9 cellular contexts compared by ENCODE assay signal in the genomic region with DNA sequence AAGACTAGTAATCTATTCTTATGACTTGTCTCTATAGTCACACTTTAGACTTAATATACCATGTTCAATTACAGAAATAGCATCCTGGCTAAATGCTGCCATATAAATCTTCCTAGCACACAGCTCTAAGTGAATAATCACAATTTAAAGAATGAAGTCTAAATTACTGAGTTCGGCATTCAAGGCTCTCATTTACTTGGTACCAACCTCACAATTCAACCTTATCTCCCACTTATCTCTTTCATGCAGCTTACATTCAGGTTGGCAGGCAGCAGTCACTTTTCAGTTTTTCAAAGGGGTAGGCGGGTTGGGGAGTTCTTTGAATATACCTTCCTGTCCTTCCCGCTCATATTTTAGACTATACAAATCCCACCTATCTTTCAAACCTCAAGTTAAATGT. TPM values are rescaled to one million over a fixed set of nuclear protein-coding genes. Genes with fewer than 3 reads are reported as not detected.
DNase-seq lines count a peak whose midpoint lies in the region; ATAC-seq, FAIRE-seq and TF ChIP-seq lines count a peak whose summit lies in the region.
"Had no signal": no experiment of that assay in that cellular context is flagged by ENCODE, and none has a peak within 500 bp of the region (broad histone marks: within the 10 kb centered on the region; RNA-seq: fewer than 3 reads in every experiment).

No MANE protein-coding gene starts in this region.

- intact Hi-C loops in Calu3 (cut with micrococcal nuclease; ENCODE audit: unreplicated experiment) (no loop called here), OCI-LY7 (cut with micrococcal nuclease; ENCODE audit: unreplicated experiment) (loop anchor here (2.0 to 10.0 kb wide), 4 partner anchors 709 to 1829 kb away; partner anchors contain the start of genes EPC2, KIF5C, MBD5 and ORC4)

- H2AFZ ChIP-seq in OCI-LY7 (ENCODE audit: low read length) (no peak overlapping the region), H1 (ENCODE audit: low read length) (no peak overlapping the region), osteoblast (ENCODE audit: low read length) (no peak overlapping the region)

- no peaks in the 10 kb centered on the region for H3K9me3 Mint-ChIP-seq in Calu3 (ENCODE audit: low read depth, unreplicated experiment)

- H3K36me3 Mint-ChIP-seq in Calu3 (ENCODE audit: insufficient read depth, unreplicated experiment) = peaks cover 34% of the 10 kb centered on the region

- H3K27ac ChIP-seq in OCI-LY7 (ENCODE audit: low read depth, low read length, poor library complexity, severe bottlenecking) (peak overlapping the region; percentile 88), H1 (ENCODE audit: low read depth, low read length) (no peak overlapping the region), osteoblast (ENCODE audit: low read depth, low read length) (peak overlapping the region; percentile 100)

- BruUV-seq in Calu3 (replicated peaks; lab: Mats Ljungman, UMichigan) (no TSS peak), OCI-LY7 (replicated peaks; lab: Mats Ljungman, UMichigan) (no TSS peak)

- H2BK12ac ChIP-seq in H1 (ENCODE audit: low read depth, low read length) = no peak overlapping the region

- CTCF ChIA-PET in Calu3 (lab: Charles Lee) = no interaction called here
- CTCF ChIA-PET in OCI-LY7 (lab: Charles Lee; ENCODE audit: unreplicated experiment) = no interaction called here
- CTCF ChIA-PET in H1 (lab: Charles Lee; ENCODE audit: partially characterized antibody) = interaction anchor here (0.5 to 1.2 kb wide), 3 partner anchors 14 to 564 kb away, joined by 3 to 4 read pairs (median 3); no protein-coding TSS in a partner anchor

- TF ChIP-seq POLR2A in H1 (IDR thresholded peaks at IDR 0.05; ENCODE audit: control extremely low read depth in 1 of 2, low read depth in 2 of 2, low read length in 2 of 2) = no peak

- H3K4me1 ChIP-seq in OCI-LY7 (ENCODE audit: insufficient read depth, low read length, poor library complexity, severe bottlenecking) = peaks cover 20% of the 10 kb centered on the region
- H3K4me1 ChIP-seq in H1 (replicated peaks in 1 of 4; ENCODE audit: control insufficient read depth in 3 of 4, insufficient read depth in 4 of 4, low read length in 3 of 4) = peaks cover 0 to 4% (median 0%) of the 10 kb centered on the region in 4 experiments; a peak in 2 of 7 replicates
- peaks cover 27% of the 10 kb centered on the region for H3K4me1 ChIP-seq in osteoblast (ENCODE audit: insufficient read depth, low read length)

- no peak overlapping the region for H3K56ac ChIP-seq in H1 (replicated peaks; ENCODE audit: insufficient read length, low read depth, low read length)

- H3K4me3 Mint-ChIP-seq in Calu3 (ENCODE audit: low read depth, unreplicated experiment) = peak overlapping the region; percentile 91

- H4K8ac ChIP-seq in H1 (ENCODE audit: extremely low read depth, insufficient read depth, low read length) = no peak overlapping the region

- peaks cover 2% of the 10 kb centered on the region; the same call in 1 of the 2 replicates for H3K23me2 ChIP-seq in H1 (ENCODE audit: low read depth, low read length)

- 74% methylated on average over 3 of the region's 3 CpGs; no CpG with 5 or more reads in 1 of the 2 experiments for WGBS in H1 (ENCODE audit: extremely low coverage in 1 of 2, insufficient coverage in 1 of 2, insufficient read length in 1 of 2, insufficient replicate concordance in 2 of 2, low coverage in 1 of 2, low lambda C conversion rate in 2 of 2, missing lambda C conversion rate in 1 of 2), 2 experiments

- H4K20me1 ChIP-seq in OCI-LY7 (ENCODE audit: insufficient read depth, low read length) = peaks cover 7% of the 10 kb centered on the region; the same call in 1 of the 2 replicates
- H4K20me1 ChIP-seq in H1 (replicated peaks in 1 of 2; ENCODE audit: control insufficient read depth in 1 of 2, insufficient read depth in 2 of 2, low read length in 2 of 2) = no peaks in the 10 kb centered on the region
- H4K20me1 ChIP-seq in osteoblast (ENCODE audit: insufficient read depth, low read length) = peaks cover 16% of the 10 kb centered on the region

- H3K9ac ChIP-seq in H1 (replicated peaks in 1 of 4; ENCODE audit: extremely low read depth in 1 of 4, low read depth in 3 of 4, low read length in 3 of 4) = no peak overlapping the region

- no peaks in the 10 kb centered on the region for H3K79me1 ChIP-seq in H1 (ENCODE audit: low read depth, low read length)

- no peak for ATAC-seq in HG02973 (IDR thresholded peaks at IDR 0.05; ENCODE audit: unreplicated experiment)
- no peak for ATAC-seq in HG02938 (IDR thresholded peaks at IDR 0.05; ENCODE audit: unreplicated experiment)

- no peak for TF ChIP-seq RAD21 in H1 (IDR thresholded peaks at IDR 0.05 in 1 of 2, conservative IDR thresholded peaks at IDR 0.05 in 1 of 2; ENCODE audit: low read depth in 2 of 2, low read length in 2 of 2)

- H3K18ac ChIP-seq in H1 (ENCODE audit: extremely low read depth, low read length) = no peak overlapping the region

- FAIRE-seq in H1 (lab: Jason Lieb, UNC) = no peak

- TF ChIP-seq EP300 in H1 (IDR thresholded peaks at IDR 0.05; ENCODE audit: borderline replicate concordance in 1 of 2, low read depth in 2 of 2, low read length in 2 of 2) = no peak

- POLR2A ChIA-PET in OCI-LY7 (lab: Charles Lee) = interaction anchor here (0.7 to 1.9 kb wide), 4 partner anchors 12 to 691 kb away, joined by 3 to 10 read pairs (median 4); no protein-coding TSS in a partner anchor
- POLR2A ChIA-PET in H1 (lab: Charles Lee; ENCODE audit: partially characterized antibody) = interaction anchor here (1.9 kb wide), 1 partner anchor 9 kb away, joined by 9 read pairs; no protein-coding TSS in a partner anchor

- H3K4me1 Mint-ChIP-seq in Calu3 (ENCODE audit: low read depth, unreplicated experiment) = peaks cover 41% of the 10 kb centered on the region

- H3K36me3 ChIP-seq in OCI-LY7 (ENCODE audit: insufficient read depth, low read length) = peaks cover 49% of the 10 kb centered on the region
- H3K36me3 ChIP-seq in H1 (ENCODE audit: control insufficient read depth in 2 of 4, insufficient read depth in 4 of 4, low read length in 3 of 4) = peaks cover 4 to 36% (median 8%) of the 10 kb centered on the region in 4 experiments; a peak in 7 of 8 replicates
- H3K36me3 ChIP-seq in osteoblast (ENCODE audit: insufficient read depth, low read length) = peaks cover 32% of the 10 kb centered on the region

- DNase-seq in Calu3 = no peak
- peak; percentile 25 for DNase-seq in OCI-LY7 (ENCODE audit: low spot score)
- DNase-seq in H1 (ENCODE audit: low read depth in 1 of 2, low spot score in 2 of 2) = no peak
- no peak for DNase-seq in osteoblast (ENCODE audit: insufficient read length, low spot score, missing footprints)
- no peak for DNase-seq in SIG-M5 treated with dmso at 0.1 percent for 504 hours (lab: John Stamatoyannopoulos, UW; ENCODE audit: unreplicated experiment)
- no peak for DNase-seq in GF-D8 (lab: John Stamatoyannopoulos, UW)
- DNase-seq: NCI-H2107 had no signal

- no peaks in the 10 kb centered on the region for H3K27me3 Mint-ChIP-seq in Calu3 (ENCODE audit: unreplicated experiment)

- H2BK20ac ChIP-seq in H1 (ENCODE audit: low read length) = no peak overlapping the region

- H3K4me2 ChIP-seq in OCI-LY7 (ENCODE audit: low read length) (peak overlapping the region; percentile 83), H1 (ENCODE audit: insufficient read depth in 1 of 2, low read depth in 2 of 2, low read length in 2 of 2) (peak overlapping the region; percentile 73 to 77), osteoblast (ENCODE audit: insufficient read depth, low read length) (peak overlapping the region; percentile 85)

- no peak overlapping the region for H4K5ac ChIP-seq in H1 (ENCODE audit: insufficient read length, low read depth, low read length)

- no peak overlapping the region for H3K4ac ChIP-seq in H1 (replicated peaks; ENCODE audit: insufficient read length, low read depth, low read length)

- no peak overlapping the region for H2BK15ac ChIP-seq in H1 (ENCODE audit: low read length)

- H2BK120ac ChIP-seq in H1 (replicated peaks; ENCODE audit: low read depth, low read length) = no peak overlapping the region

- no peak overlapping the region for H3K27ac Mint-ChIP-seq in Calu3 (ENCODE audit: unreplicated experiment)

- H3K27me3 ChIP-seq in H1 (replicated peaks in 1 of 4; ENCODE audit: control insufficient read depth in 3 of 4, extremely low read depth in 1 of 4, insufficient read depth in 3 of 4, low read length in 3 of 4) (no peaks in the 10 kb centered on the region), osteoblast (ENCODE audit: insufficient read depth, low read length) (no peaks in the 10 kb centered on the region)

- no peak overlapping the region for H3K23ac ChIP-seq in H1 (ENCODE audit: insufficient read length)

- H3K9me2 ChIP-seq in OCI-LY7 (ENCODE audit: insufficient read depth, low read length) = no peaks in the 10 kb centered on the region

- TF ChIP-seq CTCF in Calu3 (IDR thresholded peaks at IDR 0.05; ENCODE audit: unreplicated experiment) = no peak
- no peak for TF ChIP-seq CTCF in OCI-LY7 (conservative IDR thresholded peaks at IDR 0.05; ENCODE audit: low read length)
- TF ChIP-seq CTCF in H1 (IDR thresholded peaks at IDR 0.05; ENCODE audit: control extremely low read depth in 1 of 3, insufficient read depth in 1 of 3, low read depth in 1 of 3, low read length in 3 of 3) = no peak
- TF ChIP-seq CTCF in osteoblast (IDR thresholded peaks at IDR 0.05; ENCODE audit: extremely low read depth, low read depth, low read length) = no peak

- H3K9me3 ChIP-seq in OCI-LY7 (ENCODE audit: low read length) (0 out of 2 replicates have a peak, but pooled peaks cover 4% of the 10 kb centered on the region), H1 (ENCODE audit: insufficient read depth in 2 of 2, low read depth in 1 of 2, low read length in 1 of 2) (no peaks in the 10 kb centered on the region), osteoblast (ENCODE audit: low read depth, low read length) (no peaks in the 10 kb centered on the region)

- H3K79me2 ChIP-seq in OCI-LY7 (ENCODE audit: insufficient read depth, low read depth, low read length) = peaks cover 59% of the 10 kb centered on the region
- peaks cover 4 to 49% of the 10 kb centered on the region in 2 experiments for H3K79me2 ChIP-seq in H1 (ENCODE audit: control insufficient read depth in 1 of 2, insufficient read depth in 2 of 2, low read length in 2 of 2)
- H3K79me2 ChIP-seq in osteoblast (ENCODE audit: insufficient read depth, low read length) = peaks cover 65% of the 10 kb centered on the region

- H4K91ac ChIP-seq in H1 (replicated peaks; ENCODE audit: insufficient read length, low read length) = no peak overlapping the region

- H3K4me3 ChIP-seq in OCI-LY7 (ENCODE audit: low read depth, low read length, poor library complexity, severe bottlenecking) = peak overlapping the region; percentile 94
- peak overlapping the region; percentile 87 to 99 (median 98); a peak in 7 of 8 replicates for H3K4me3 ChIP-seq in H1 (ENCODE audit: extremely low read depth in 1 of 4, insufficient read depth in 2 of 4, low read depth in 3 of 4, low read length in 4 of 4)
- peak overlapping the region; percentile 96 for H3K4me3 ChIP-seq in osteoblast (ENCODE audit: insufficient read depth, low read length)

- H2AK5ac ChIP-seq in H1 (ENCODE audit: low read depth, low read length) = no peak overlapping the region

- H2BK5ac ChIP-seq in H1 (ENCODE audit: low read depth, low read length) = no peak overlapping the region

- H3K14ac ChIP-seq in H1 (ENCODE audit: insufficient read length) = no peak overlapping the region

RNA-seq across cellular contexts. Expression of gene MMADHC, which starts 1.5 kb away (rescaled TPM):
- total RNA-seq in Calu3 (2022) (88.4 and 89.8 TPM in 2 replicates), OCI-LY7 (2022) (103 and 115 TPM in 2 replicates), osteoblast (165 and 187 TPM in 2 replicates)
- 68.5 and 73.6 TPM in 2 replicates for total RNA-seq in OCI-LY7 (2014; rRNA removed; shearing (Covaris generic))
- total RNA-seq in H1 (2021; fragmentation: NEBNext Ultra II Directional; extraction: Animal tissue kit (Norgen Biotek cat#: 25700)) = 123 and 130 TPM in 2 replicates
- polyA plus RNA-seq in H1 (2011; rRNA removed) = 32.4 and 61.1 TPM in 2 replicates
- polyA plus RNA-seq in H1 (2011; cell fraction: cytosol; rRNA removed) = 82.2 TPM
- 27.1 TPM for polyA plus RNA-seq in H1 (2011; cell fraction: nucleus; rRNA removed)
- polyA plus RNA-seq in H1 (2012, experiment 1 of 2) = 87.5 to 131 TPM (median 98.6 TPM) in 4 replicates
- polyA plus RNA-seq in H1 (2012, experiment 2 of 2) = 36.1 TPM
- polyA plus RNA-seq in H1 (2013, experiment 1 of 2) = 70.9 TPM
- polyA plus RNA-seq in H1 (2013, experiment 2 of 2) = 73.9 TPM
- 97.3 and 125 TPM in 2 replicates for polyA minus RNA-seq in H1 (2011; rRNA and poly(A)+ RNA removed)
- polyA minus RNA-seq in H1 (2011; cell fraction: cytosol; rRNA and poly(A)+ RNA removed) = 50.3 TPM
- polyA minus RNA-seq in H1 (2011; cell fraction: nucleus; rRNA and poly(A)+ RNA removed) = 39.3 TPM
